9 cellular contexts compared by ENCODE assay signal in the genomic region with DNA sequence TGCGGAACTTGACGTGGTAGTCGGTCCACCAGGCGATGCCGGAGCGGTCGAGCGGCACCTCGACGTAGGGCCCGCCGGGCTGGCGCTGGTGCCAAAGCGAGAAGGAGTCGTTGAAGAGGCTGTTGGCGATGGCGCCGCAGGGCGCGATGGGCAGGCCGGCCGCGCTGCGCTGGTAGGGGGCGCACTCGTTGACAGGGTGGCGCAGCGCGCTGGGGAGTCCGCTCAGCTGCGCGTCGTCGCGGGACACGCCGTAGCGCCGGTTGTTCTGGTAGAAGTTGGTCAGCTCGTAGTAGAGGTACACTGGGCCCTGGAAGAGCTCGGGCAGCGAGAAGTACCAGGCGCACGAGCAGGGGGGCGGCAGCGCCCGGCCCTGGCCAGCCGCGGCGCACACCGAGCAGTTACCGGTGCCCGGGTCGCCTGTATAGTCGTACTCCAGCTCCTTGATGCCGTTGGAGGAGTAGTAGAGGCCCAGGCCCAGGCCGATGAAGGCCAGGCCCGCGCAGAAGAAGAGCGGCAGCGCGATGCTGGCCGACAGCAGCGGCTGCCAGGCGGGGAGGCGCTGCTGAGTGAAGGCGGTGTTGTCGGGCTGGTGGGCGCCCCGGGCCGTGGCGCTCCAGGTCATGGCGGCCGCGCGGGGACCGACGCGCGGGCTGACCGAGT. TPM values are rescaled to one million over a fixed set of nuclear protein-coding genes. Genes with fewer than 3 reads are reported as not detected.
DNase-seq lines count a peak whose midpoint lies in the region; ATAC-seq, FAIRE-seq and TF ChIP-seq lines count a peak whose summit lies in the region.
"Had no signal": no experiment of that assay in that cellular context is flagged by ENCODE, and none has a peak within 500 bp of the region (broad histone marks: within the 10 kb centered on the region; RNA-seq: fewer than 3 reads in every experiment).

No MANE protein-coding gene starts in this region.

- no peaks in the 10 kb centered on the region for H3K9me3 Mint-ChIP-seq in activated naive CD4-positive, alpha-beta T cell treated with anti-CD3 and anti-CD28 coated beads for 36 hours

- DNase-seq in GM12891 (ENCODE audit: insufficient read length, low spot score) (peak; percentile 42), NT2/D1 (ENCODE audit: low read depth, low spot score) (peak; percentile 23), cardiac septum (ENCODE audit: low spot score) (peak; percentile 77), psoas muscle (peak; percentile 71 to 89), upper lobe of right lung (peak; percentile 89), NOMO-1 treated with DMSO at 0.1 percent for 48 hours (lab: John Stamatoyannopoulos, UW; ENCODE audit: unreplicated experiment) (no peak)
- peak; percentile 81 for DNase-seq in activated naive CD4-positive, alpha-beta T cell treated with anti-CD3 and anti-CD28 coated beads for 36 hours

- CTCF ChIA-PET in activated naive CD4-positive, alpha-beta T cell treated with anti-CD3 and anti-CD28 coated beads for 36 hours (lab: Charles Lee) = interaction anchor here (0.7 to 4.2 kb wide), 10 partner anchors 9 to 848 kb away, joined by 3 to 44 read pairs (median 4); no protein-coding TSS in a partner anchor

- 1 to 2% (median 1%) methylated on average over 53 to 81 of the region's 81 CpGs for WGBS in psoas muscle, 3 donors

- peak overlapping the region; percentile 61 for H3K9ac ChIP-seq in NT2/D1 (ENCODE audit: insufficient read length, low read depth)

- H3K27me3 Mint-ChIP-seq in activated naive CD4-positive, alpha-beta T cell treated with anti-CD3 and anti-CD28 coated beads for 36 hours (ENCODE audit: low read depth) = no peaks in the 10 kb centered on the region

- H3K4me1 ChIP-seq in NT2/D1 (ENCODE audit: insufficient read depth, insufficient read length) (peaks cover 6% of the 10 kb centered on the region), psoas muscle (peaks cover 4% of the 10 kb centered on the region), upper lobe of right lung (no peaks in the 10 kb centered on the region)

- peaks cover 8% of the 10 kb centered on the region; the same call in 1 of the 2 replicates for H3K9me3 ChIP-seq in NT2/D1 (ENCODE audit: insufficient read depth, low read length)
- no peaks in the 10 kb centered on the region for H3K9me3 ChIP-seq in psoas muscle
- H3K9me3 ChIP-seq in upper lobe of right lung = no peaks in the 10 kb centered on the region

- TF ChIP-seq POLR2A in GM12891 (IDR thresholded peaks at IDR 0.05; ENCODE audit: low read depth, low read length) = no peak

- FAIRE-seq in GM12891 (lab: Jason Lieb, UNC) = peak; percentile 87

- no peaks in the 10 kb centered on the region for H3K36me3 ChIP-seq in NT2/D1 (ENCODE audit: insufficient read depth, insufficient read length, low read length)
- H3K36me3 ChIP-seq in psoas muscle (ENCODE audit: insufficient read depth in 1 of 2, low read depth in 1 of 2) = no peaks in the 10 kb centered on the region
- no peaks in the 10 kb centered on the region for H3K36me3 ChIP-seq in upper lobe of right lung

- H3K4me3 ChIP-seq in NT2/D1 (ENCODE audit: insufficient read length, low read depth) = peak overlapping the region; percentile 70
- H3K4me3 ChIP-seq in psoas muscle = peak overlapping the region; percentile 84
- H3K4me3 ChIP-seq in upper lobe of right lung = peak overlapping the region; percentile 66

- peaks cover 29% of the 10 kb centered on the region for H3K4me1 Mint-ChIP-seq in activated naive CD4-positive, alpha-beta T cell treated with anti-CD3 and anti-CD28 coated beads for 36 hours (ENCODE audit: low read depth)

- ATAC-seq in psoas muscle (peak; percentile 90 to 94 (median 90)), upper lobe of right lung (peak; percentile 83), HG02973 (IDR thresholded peaks at IDR 0.05; ENCODE audit: unreplicated experiment) (no peak)

- H3K4me3 Mint-ChIP-seq in activated naive CD4-positive, alpha-beta T cell treated with anti-CD3 and anti-CD28 coated beads for 36 hours = peak overlapping the region; percentile 88

- no peaks in the 10 kb centered on the region for H3K36me3 Mint-ChIP-seq in activated naive CD4-positive, alpha-beta T cell treated with anti-CD3 and anti-CD28 coated beads for 36 hours (ENCODE audit: low read depth)

- H3K27ac ChIP-seq in psoas muscle (peak overlapping the region; percentile 85), upper lobe of right lung (peak overlapping the region; percentile 97)

- intact Hi-C loops in activated naive CD4-positive, alpha-beta T cell treated with anti-CD3 and anti-CD28 coated beads for 36 hours (cut with micrococcal nuclease) = loop anchor here (1.0 to 10.0 kb wide), 2 partner anchors 299 to 546 kb away; a partner anchor contains a TSS
- intact Hi-C loops in cardiac septum (cut with DNase I) (no loop called here), psoas muscle (cut with DNase I) (loop anchor here in 1 of 2 donors (10.0 kb wide), 1 partner anchor 926 kb away; no protein-coding TSS in a partner anchor), upper lobe of right lung (cut with DNase I) (no loop called here)

- TF ChIP-seq CTCF in psoas muscle (IDR thresholded peaks at IDR 0.05) = peak; percentile 59
- TF ChIP-seq CTCF in upper lobe of right lung (IDR thresholded peaks at IDR 0.05) = peak; percentile 61

- H3K27ac Mint-ChIP-seq in activated naive CD4-positive, alpha-beta T cell treated with anti-CD3 and anti-CD28 coated beads for 36 hours = peak overlapping the region; percentile 67

- H3K27me3 ChIP-seq in NT2/D1 (ENCODE audit: insufficient read depth, insufficient read length) (peaks cover 19% of the 10 kb centered on the region), psoas muscle (ENCODE audit: insufficient read depth in 3 of 3, low read length in 2 of 3) (no peaks in the 10 kb centered on the region), upper lobe of right lung (no peaks in the 10 kb centered on the region)

TF ChIP-seq in GM12891, 5 proteins besides CTCF, POLR2A, EP300 and RAD21:
- TF ChIP-seq POU2F2 (IDR thresholded peaks at IDR 0.05; ENCODE audit: low read depth, low read length) = no peak
- TF ChIP-seq POLR2AphosphoS5 (IDR thresholded peaks at IDR 0.05; ENCODE audit: low read depth, low read length) = no peak
- no peak for TF ChIP-seq TAF1 (IDR thresholded peaks at IDR 0.05; ENCODE audit: low read depth, low read length)
- no peak for TF ChIP-seq SPI1 (IDR thresholded peaks at IDR 0.05; ENCODE audit: low read depth, low read length)
- no peak for TF ChIP-seq PAX5 (IDR thresholded peaks at IDR 0.05; ENCODE audit: insufficient read depth, low read length, severe bottlenecking)

RNA-seq across cellular contexts. Expression of a gene that starts 0.5 kb away (rescaled TPM):
- 0.15 TPM for polyA plus RNA-seq in GM12891 (2012; ENCODE audit: low read depth, missing spikeins)
- total RNA-seq in activated naive CD4-positive, alpha-beta T cell treated with anti-CD3 and anti-CD28 coated beads for 36 hours = 1 to 10 TPM; 2.8 to 3.0 TPM
- total RNA-seq in cardiac septum (5.2 TPM), psoas muscle (1 to 10 TPM in 2 of 4 donors, under 1 TPM in 2; 0.80 to 2.0 (median 1.0) TPM), upper lobe of right lung (22.5 TPM)
- under 1 TPM; 0.30 to 0.33 (median 0.31) TPM for polyA plus RNA-seq in psoas muscle
- total RNA-seq: RPMI7951 had no signal

RNA-seq across cellular contexts. Expression of a gene that starts 40.7 kb away (rescaled TPM):
- 45.7 TPM for polyA plus RNA-seq in GM12891 (2012; ENCODE audit: low read depth, missing spikeins)
- 100 to 1,000 TPM; 149 to 158 TPM for total RNA-seq in activated naive CD4-positive, alpha-beta T cell treated with anti-CD3 and anti-CD28 coated beads for 36 hours
- total RNA-seq in cardiac septum (17.0 TPM), psoas muscle (10 to 100 TPM; 11.1 to 17.9 (median 15.4) TPM), upper lobe of right lung (74.4 TPM)
- 1 to 10 TPM; 5.9 to 6.9 (median 6.2) TPM for polyA plus RNA-seq in psoas muscle
